Comparison of ENCODE assay signal across 17 cellular contexts in the genomic region with DNA sequence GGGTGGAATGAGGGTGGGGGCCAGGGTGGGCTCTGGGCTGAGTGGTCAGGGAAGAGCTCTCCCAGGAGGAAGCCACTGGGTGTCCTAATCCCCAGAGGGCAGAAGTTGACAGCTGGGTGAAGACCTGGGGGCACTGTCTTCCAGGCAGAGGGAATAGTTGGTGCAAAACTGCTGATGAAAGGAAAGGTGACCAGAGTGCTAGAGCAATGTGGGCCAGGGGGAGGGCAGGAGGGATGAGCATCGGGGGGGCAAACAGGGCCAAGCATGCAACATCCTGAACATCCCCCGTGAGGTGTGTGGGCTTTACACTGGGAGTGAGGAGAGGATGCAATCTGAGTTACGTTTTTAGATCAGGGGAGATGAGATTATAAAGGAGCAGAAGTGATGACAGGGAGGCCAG.
"Had no signal": no experiment of that assay in that cellular context is flagged by ENCODE, and none has a peak within 500 bp of the region (broad histone marks: within the 10 kb centered on the region; RNA-seq: fewer than 3 reads in every experiment).

No MANE protein-coding gene starts in this region.

- H3K27me3 ChIP-seq: cardiac muscle cell, esophagus muscularis mucosa, hepatocyte, neutrophil, right atrium auricular region, tibial nerve, vagina had no signal

- ATAC-seq: activated T-helper 17 cell treated with anti-CD3 and anti-CD28 coated beads, Interleukin-2, amount 50 U/mL, for 72 hours had no signal

- H3K4me2 ChIP-seq: hepatocyte had no signal

- H3K27ac Mint-ChIP-seq: activated CD4-positive, alpha-beta T cell treated with anti-CD3 and anti-CD28 coated beads, Interleukin-2, amount 10 ng/mL, durations not matched to agents 24 days and 14 days had no signal

- H3K4me3 ChIP-seq: cardiac muscle cell, esophagus muscularis mucosa, hepatocyte, right atrium auricular region, skin epidermis, tibial nerve, vagina had no signal

- H3K27me3 Mint-ChIP-seq: activated CD4-positive, alpha-beta T cell treated with anti-CD3 and anti-CD28 coated beads, Interleukin-2, amount 10 ng/mL, durations not matched to agents 24 days and 14 days; activated T-helper 17 cell treated with anti-CD3 and anti-CD28 coated beads, Interleukin-2, amount 50 U/mL, for 72 hours had no signal

- H3K27ac ChIP-seq: cardiac muscle cell, esophagus muscularis mucosa, neutrophil, right atrium auricular region, skin epidermis, tibial nerve, vagina had no signal

- FAIRE-seq: colon had no signal

- H3K9me3 ChIP-seq: esophagus muscularis mucosa, neutrophil, right atrium auricular region, tibial nerve, vagina had no signal

- H3K4me3 Mint-ChIP-seq: activated CD4-positive, alpha-beta T cell treated with anti-CD3 and anti-CD28 coated beads, Interleukin-2, amount 10 ng/mL, durations not matched to agents 24 days and 14 days; activated T-helper 17 cell treated with anti-CD3 and anti-CD28 coated beads, Interleukin-2, amount 50 U/mL, for 72 hours had no signal

- H3K36me3 ChIP-seq: cardiac muscle cell, esophagus muscularis mucosa, neutrophil, right atrium auricular region, tibial nerve, vagina had no signal

- H2AFZ ChIP-seq: hepatocyte had no signal

- H3K9me3 Mint-ChIP-seq: activated CD4-positive, alpha-beta T cell treated with anti-CD3 and anti-CD28 coated beads, Interleukin-2, amount 10 ng/mL, durations not matched to agents 24 days and 14 days; activated T-helper 17 cell treated with anti-CD3 and anti-CD28 coated beads, Interleukin-2, amount 50 U/mL, for 72 hours had no signal

- DNase-seq: activated CD4-positive, alpha-beta T cell treated with anti-CD3 and anti-CD28 coated beads, Interleukin-2, amount 10 ng/mL, durations not matched to agents 24 days and 14 days; activated CD4-positive, CD25-positive, alpha-beta regulatory T cell; activated naive CD4-positive, alpha-beta T cell treated with anti-CD3 and anti-CD28 coated beads, Interleukin-2, amount 50 U/mL, for 16 hours; stimulated activated CD4-positive, alpha-beta T cell treated with anti-CD3 and anti-CD28 coated beads, Interleukin-4, amount 100 ng/mL, for 24 hours; stimulated activated naive CD4-positive, alpha-beta T cell treated with Interleukin-2 at 50 U/mL for 16 hours; substantia nigra; SW 1271 had no signal
